In the genomic region with DNA sequence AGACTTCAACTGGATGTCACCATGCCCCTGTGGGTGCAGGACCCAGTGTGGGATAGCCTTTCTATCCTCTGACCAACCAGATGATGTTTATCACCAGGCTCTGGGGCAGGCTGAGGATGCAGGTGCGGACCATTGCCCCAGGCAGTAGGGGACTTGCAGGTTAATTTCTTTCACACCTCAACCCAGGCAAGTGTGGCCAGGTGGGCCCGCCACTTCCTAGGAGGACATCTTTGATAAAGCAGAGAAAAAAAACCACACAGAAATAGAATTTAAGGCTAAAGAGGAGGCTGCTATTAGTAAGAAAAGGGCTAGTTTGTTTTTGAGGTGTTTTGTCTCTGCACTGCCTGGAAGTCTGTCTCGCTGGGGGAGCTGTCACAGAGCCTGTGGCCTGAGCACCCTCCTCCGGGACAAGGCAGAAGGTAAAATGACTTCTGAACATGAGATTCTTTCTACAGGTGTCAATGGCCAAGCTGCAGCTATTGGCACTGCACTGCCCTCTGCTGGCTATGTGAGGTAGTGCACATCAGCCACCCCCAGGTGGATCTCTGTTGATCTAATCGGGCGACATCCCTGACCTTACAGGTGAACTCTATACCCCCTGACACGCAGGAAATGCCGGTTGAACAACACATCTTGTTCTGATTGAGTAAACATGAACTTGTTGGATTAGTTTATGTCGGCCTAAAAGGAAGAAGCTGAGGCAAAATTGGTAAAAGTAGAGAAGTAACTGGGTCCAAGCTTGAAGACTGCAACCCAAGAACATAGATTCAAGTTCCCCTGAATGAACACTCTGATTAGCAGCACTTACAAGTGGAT, we compare ENCODE assay signal across 8 cellular contexts. TPM values are rescaled to one million over a fixed set of nuclear protein-coding genes. Genes with fewer than 3 reads are reported as not detected.
DNase-seq lines count a peak whose midpoint lies in the region; ATAC-seq and TF ChIP-seq lines count a peak whose summit lies in the region.

No MANE protein-coding gene starts in this region.

- no peaks in the 10 kb centered on the region for H3K79me1 ChIP-seq in neuronal stem cell (ENCODE audit: low read depth, low read length)

- H3K9me3 ChIP-seq in OCI-LY1 (ENCODE audit: low read length) (no peaks in the 10 kb centered on the region), neuronal stem cell (replicated peaks in 1 of 2; ENCODE audit: control insufficient read depth in 2 of 2, insufficient read depth in 1 of 2, low read depth in 1 of 2, low read length in 2 of 2) (no peaks in the 10 kb centered on the region), thoracic aorta (no peaks in the 10 kb centered on the region)

- H4K20me1 ChIP-seq in OCI-LY1 (ENCODE audit: insufficient read depth, low read length) = no peaks in the 10 kb centered on the region

- no peaks in the 10 kb centered on the region for H3K27me3 ChIP-seq in OCI-LY1 (ENCODE audit: insufficient read depth, low read length)
- no peaks in the 10 kb centered on the region for H3K27me3 ChIP-seq in neuronal stem cell (ENCODE audit: control insufficient read depth in 3 of 3, insufficient read depth in 3 of 3, low read depth in 1 of 3, low read length in 3 of 3)
- no peaks in the 10 kb centered on the region for H3K27me3 ChIP-seq in thoracic aorta (replicated peaks; ENCODE audit: insufficient read depth)

- no peaks in the 10 kb centered on the region for H3K27me3 Mint-ChIP-seq in Calu3 (ENCODE audit: unreplicated experiment)

- H3K4me3 Mint-ChIP-seq in Calu3 (ENCODE audit: low read depth, unreplicated experiment) = no peak overlapping the region

- no peak overlapping the region for H2BK15ac ChIP-seq in neuronal stem cell (ENCODE audit: low read length)

- DNase-seq in Calu3 (peak; percentile 93), activated T-cell treated with anti-CD3 and anti-CD28 coated beads for 48 hours (ENCODE audit: low read depth) (peak; percentile 78), fibroblast of gingiva (ENCODE audit: low read depth) (peak; percentile 12), neuronal stem cell (ENCODE audit: low spot score) (peak; percentile 61), thoracic aorta (ENCODE audit: low spot score) (no peak)

- no CpG with 5 or more reads among the region's 9 CpGs for WGBS in neuronal stem cell (ENCODE audit: extremely low coverage in 2 of 2, insufficient read length in 2 of 2, insufficient replicate concordance in 1 of 2), 2 donors

- no peak overlapping the region for H3K18ac ChIP-seq in neuronal stem cell (ENCODE audit: low read length)

- peaks cover 17% of the 10 kb centered on the region; the same call in 1 of the 2 replicates for H3K36me3 ChIP-seq in OCI-LY1 (ENCODE audit: insufficient read depth, low read length)
- peaks cover 20 to 41% of the 10 kb centered on the region in 2 donors for H3K36me3 ChIP-seq in neuronal stem cell (replicated peaks in 1 of 2; ENCODE audit: control insufficient read depth in 2 of 2, insufficient read depth in 2 of 2, low read length in 2 of 2)
- H3K36me3 ChIP-seq in thoracic aorta = peaks cover 25% of the 10 kb centered on the region

- ATAC-seq in GM19438 (IDR thresholded peaks at IDR 0.05; ENCODE audit: low read depth, unreplicated experiment) (peak; percentile 71), HG03469 (IDR thresholded peaks at IDR 0.05; ENCODE audit: unreplicated experiment) (peak; percentile 88), thoracic aorta (ENCODE audit: insufficient number of reproducible peaks, low FRiP score, low read depth) (no peak)

- H3F3A ChIP-seq in OCI-LY1 (ENCODE audit: insufficient read depth, low read length) = no peaks in the 10 kb centered on the region

- H2BK12ac ChIP-seq in neuronal stem cell (ENCODE audit: low read length) = no peak overlapping the region

- H3K9ac ChIP-seq in OCI-LY1 (ENCODE audit: low read length) (no peak overlapping the region), neuronal stem cell (ENCODE audit: low read depth, low read length, poor library complexity) (no peak overlapping the region)

- TSS peak; percentile 29 for BruUV-seq in Calu3 (replicated peaks; lab: Mats Ljungman, UMichigan)

- no peak overlapping the region for H3K23ac ChIP-seq in neuronal stem cell (ENCODE audit: low read depth, low read length, poor library complexity)

- H2AK5ac ChIP-seq in neuronal stem cell (ENCODE audit: low read depth, low read length) = no peak overlapping the region

- no peak overlapping the region for H4K8ac ChIP-seq in neuronal stem cell (ENCODE audit: low read depth, low read length)

- no peak overlapping the region for H4K91ac ChIP-seq in neuronal stem cell (ENCODE audit: low read depth, low read length, poor library complexity)

- H3K9me2 ChIP-seq in OCI-LY1 (ENCODE audit: low read depth, low read length) = no peaks in the 10 kb centered on the region

- no peak overlapping the region for H2BK120ac ChIP-seq in neuronal stem cell (ENCODE audit: low read depth, low read length)

- H3K14ac ChIP-seq in neuronal stem cell (ENCODE audit: low read length) = no peak overlapping the region

- H3K4me1 ChIP-seq in OCI-LY1 (ENCODE audit: insufficient read depth, low read length, severe bottlenecking) (no peaks in the 10 kb centered on the region), neuronal stem cell (ENCODE audit: control insufficient read depth in 2 of 2, insufficient read depth in 1 of 2, low read depth in 1 of 2, low read length in 2 of 2) (no peaks in the 10 kb centered on the region), thoracic aorta (ENCODE audit: control insufficient read depth in 1 of 2, low read depth in 2 of 2) (no peaks in the 10 kb centered on the region)

- CTCF ChIA-PET in Calu3 (lab: Charles Lee) = interaction anchor here (0.9 to 4.2 kb wide), 11 partner anchors 9 to 844 kb away, joined by 3 to 49 read pairs (median 5); no protein-coding TSS in a partner anchor

- H3K27ac ChIP-seq in OCI-LY1 (ENCODE audit: low read depth, low read length, poor library complexity, severe bottlenecking) = no peak overlapping the region
- H3K27ac ChIP-seq in neuronal stem cell (replicated peaks; ENCODE audit: low read length) = no peak overlapping the region
- H3K27ac ChIP-seq in thoracic aorta = no peak overlapping the region

- H3K4me3 ChIP-seq in OCI-LY1 (ENCODE audit: low read depth, low read length, poor library complexity, severe bottlenecking) (no peak overlapping the region), neuronal stem cell (ENCODE audit: low read length in 2 of 2) (no peak overlapping the region), thoracic aorta (no peak overlapping the region)

- H3K79me2 ChIP-seq in OCI-LY1 (ENCODE audit: insufficient read depth, low read length) = no peaks in the 10 kb centered on the region

- peak overlapping the region; percentile 45 for H3K27ac Mint-ChIP-seq in Calu3 (ENCODE audit: unreplicated experiment)

- H2BK5ac ChIP-seq in neuronal stem cell (ENCODE audit: low read length) = no peak overlapping the region

- H3K4me2 ChIP-seq in OCI-LY1 (ENCODE audit: low read length) (no peak overlapping the region), neuronal stem cell (ENCODE audit: insufficient read depth, low read length, poor library complexity, severe bottlenecking) (no peak overlapping the region)

- TF ChIP-seq CTCF in Calu3 (IDR thresholded peaks at IDR 0.05; ENCODE audit: unreplicated experiment) (peak; percentile 100), OCI-LY1 (IDR thresholded peaks at IDR 0.05; ENCODE audit: low read length) (peak; percentile 100), thoracic aorta (IDR thresholded peaks at IDR 0.05) (peak; percentile 99)

- H3K9me3 Mint-ChIP-seq in Calu3 (ENCODE audit: low read depth, unreplicated experiment) = no peaks in the 10 kb centered on the region

- intact Hi-C loops in Calu3 (cut with micrococcal nuclease; ENCODE audit: unreplicated experiment) = loop anchor here (1.0 to 2.0 kb wide), 4 partner anchors 45 to 165 kb away; partner anchors contain the start of gene C7orf57

- H2AFZ ChIP-seq in OCI-LY1 (ENCODE audit: low read length) (no peak overlapping the region), neuronal stem cell (ENCODE audit: low read length) (no peak overlapping the region)

- H3K4ac ChIP-seq in neuronal stem cell (ENCODE audit: low read length) = no peak overlapping the region

- H3K4me1 Mint-ChIP-seq in Calu3 (ENCODE audit: low read depth, unreplicated experiment) = peaks cover 12% of the 10 kb centered on the region

- peaks cover 49% of the 10 kb centered on the region for H3K36me3 Mint-ChIP-seq in Calu3 (ENCODE audit: insufficient read depth, unreplicated experiment)

RNA-seq across cellular contexts. Expression of gene UPP1, which starts 21.0 kb away (rescaled TPM):
- total RNA-seq in Calu3 (2022) (70.3 and 75.4 TPM in 2 replicates), thoracic aorta (10 to 100 TPM; 18.0 to 66.1 TPM)
- polyA plus RNA-seq in neuronal stem cell (2013, experiment 1 of 2) = 25.1 TPM
- polyA plus RNA-seq in neuronal stem cell (2013, experiment 2 of 2) = 23.8 TPM
